ENCODE assay signal across 8 cellular contexts in the genomic region with DNA sequence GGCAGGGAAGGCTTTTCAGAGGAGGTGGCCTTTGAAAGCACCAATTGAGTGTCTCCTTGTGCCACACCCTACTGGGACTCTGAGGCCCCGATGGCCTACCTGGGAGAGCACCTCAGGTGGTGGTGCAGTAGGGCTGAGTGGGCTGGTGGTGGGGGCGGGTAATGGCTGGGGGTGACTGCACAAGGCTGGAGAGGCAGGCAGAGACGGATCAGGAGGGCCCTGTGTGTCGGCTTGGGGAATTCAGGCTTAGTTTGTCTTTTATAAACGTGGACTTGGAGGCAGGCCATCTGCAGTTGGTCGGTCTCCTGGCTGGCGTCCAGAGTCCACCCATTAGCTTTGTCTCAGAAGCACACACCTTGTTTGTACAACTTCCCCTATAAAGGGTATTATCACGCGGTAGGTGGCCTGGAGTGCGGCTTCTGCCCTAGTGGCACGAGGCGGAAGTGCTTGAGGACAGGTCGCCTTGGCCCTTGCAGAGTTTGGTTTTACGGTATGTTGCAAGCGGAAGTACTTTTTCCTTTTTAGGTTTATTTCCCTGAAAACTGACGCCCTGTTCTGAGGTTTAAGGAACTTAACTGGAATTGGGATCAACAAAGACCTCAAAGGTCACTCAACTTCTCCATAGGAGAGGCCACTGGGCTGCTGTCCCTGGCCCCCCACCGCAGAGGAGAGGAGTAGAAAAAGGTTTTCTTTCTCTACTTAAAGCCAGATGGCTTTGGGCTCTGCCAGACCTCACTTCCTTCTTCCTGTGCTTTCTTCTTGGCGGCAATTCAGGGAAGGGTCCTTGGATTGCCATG. TPM values are rescaled to one million over a fixed set of nuclear protein-coding genes. Genes with fewer than 3 reads are reported as not detected.
DNase-seq lines count a peak whose midpoint lies in the region; ATAC-seq lines count a peak whose summit lies in the region.

No MANE protein-coding gene starts in this region.

- no peaks in the 10 kb centered on the region for H3K9me3 Mint-ChIP-seq in activated T-helper 1 cell treated with anti-CD3 and anti-CD28 coated beads, Interleukin-12 subunit alpha, Interleukin-12 subunit beta, Interleukin-2, Interleukin-4 antibody, amounts not matched to agents 30 ng/mL and 10 ng/mL and 1 ng/mL, durations not matched to agents 14 hours and 24 hours and 36 hours

- peak overlapping the region; percentile 71 for H3K4me3 Mint-ChIP-seq in activated T-helper 1 cell treated with anti-CD3 and anti-CD28 coated beads, Interleukin-12 subunit alpha, Interleukin-12 subunit beta, Interleukin-2, Interleukin-4 antibody, amounts not matched to agents 30 ng/mL and 10 ng/mL and 1 ng/mL, durations not matched to agents 14 hours and 24 hours and 36 hours

- peaks cover 67% of the 10 kb centered on the region for H3K4me1 Mint-ChIP-seq in activated T-helper 1 cell treated with anti-CD3 and anti-CD28 coated beads, Interleukin-12 subunit alpha, Interleukin-12 subunit beta, Interleukin-2, Interleukin-4 antibody, amounts not matched to agents 30 ng/mL and 10 ng/mL and 1 ng/mL, durations not matched to agents 14 hours and 24 hours and 36 hours (ENCODE audit: low read depth)

- peaks cover 2% of the 10 kb centered on the region for H3K27me3 Mint-ChIP-seq in activated T-helper 1 cell treated with anti-CD3 and anti-CD28 coated beads, Interleukin-12 subunit alpha, Interleukin-12 subunit beta, Interleukin-2, Interleukin-4 antibody, amounts not matched to agents 30 ng/mL and 10 ng/mL and 1 ng/mL, durations not matched to agents 14 hours and 24 hours and 36 hours (ENCODE audit: insufficient read depth)

- peaks cover 10% of the 10 kb centered on the region for H3K36me3 Mint-ChIP-seq in activated T-helper 1 cell treated with anti-CD3 and anti-CD28 coated beads, Interleukin-12 subunit alpha, Interleukin-12 subunit beta, Interleukin-2, Interleukin-4 antibody, amounts not matched to agents 30 ng/mL and 10 ng/mL and 1 ng/mL, durations not matched to agents 14 hours and 24 hours and 36 hours (ENCODE audit: low read depth)

- intact Hi-C loops in activated T-helper 1 cell treated with anti-CD3 and anti-CD28 coated beads, Interleukin-12 subunit alpha, Interleukin-12 subunit beta, Interleukin-2, Interleukin-4 antibody, amounts not matched to agents 30 ng/mL and 10 ng/mL and 1 ng/mL, durations not matched to agents 14 hours and 24 hours and 36 hours (cut with micrococcal nuclease) = loop anchor here (1.0 to 2.0 kb wide), 5 partner anchors 8 to 69 kb away; partner anchors contain the start of gene TBC1D14

- peak; percentile 55 for ATAC-seq in HG03045 (IDR thresholded peaks at IDR 0.05; ENCODE audit: unreplicated experiment)

- in situ Hi-C loops in ACHN (cut with HindIII; ENCODE audit: low pct_ligation_motif_present, low pct_unique_long_range_greater_than_20kb, low sequenced_read_pairs) = no loop called here

- DNase-seq in SIG-M5 treated with dmso at 0.1 percent for 504 hours (lab: John Stamatoyannopoulos, UW; ENCODE audit: unreplicated experiment) (peak; percentile 39), SIG-M5 (lab: John Stamatoyannopoulos, UW) (no peak), NCI-H2196 treated with DMSO at 0.1 percent for 48 hours (lab: John Stamatoyannopoulos, UW; ENCODE audit: unreplicated experiment) (peak; percentile 89), glomerular visceral epithelial cell (ENCODE audit: extremely low spot score) (peak; percentile 61), pons (ENCODE audit: low spot score) (peak; percentile 64), ACHN (no peak)
- DNase-seq in activated T-helper 1 cell treated with anti-CD3 and anti-CD28 coated beads, Interleukin-12 subunit alpha, Interleukin-12 subunit beta, Interleukin-2, Interleukin-4 antibody, amounts not matched to agents 30 ng/mL and 10 ng/mL and 1 ng/mL, durations not matched to agents 14 hours and 24 hours and 36 hours (ENCODE audit: low spot score) = no peak

- H3K27ac Mint-ChIP-seq in activated T-helper 1 cell treated with anti-CD3 and anti-CD28 coated beads, Interleukin-12 subunit alpha, Interleukin-12 subunit beta, Interleukin-2, Interleukin-4 antibody, amounts not matched to agents 30 ng/mL and 10 ng/mL and 1 ng/mL, durations not matched to agents 14 hours and 24 hours and 36 hours = peak overlapping the region; percentile 88

RNA-seq across cellular contexts. Expression of gene TBC1D14, which starts 8.0 kb away (rescaled TPM):
- 58.1 and 59.7 TPM in 2 replicates for total RNA-seq in activated T-helper 1 cell treated with anti-CD3 and anti-CD28 coated beads, Interleukin-12 subunit alpha, Interleukin-12 subunit beta, Interleukin-2, Interleukin-4 antibody, amounts not matched to agents 30 ng/mL and 10 ng/mL and 1 ng/mL, durations not matched to agents 14 hours and 24 hours and 36 hours

Comparison
In these comparisons a context has a peak if more than half of its experiments do, and no peak if none do; other contexts are left out.
1. DNase-seq: peak in SIG-M5 treated with dmso at 0.1 percent for 504 hours (single experiment), NCI-H2196 treated with DMSO at 0.1 percent for 48 hours (single experiment), glomerular visceral epithelial cell (single experiment) and pons (single experiment); none in SIG-M5 (single experiment), activated T-helper 1 cell treated with anti-CD3 and anti-CD28 coated beads, Interleukin-12 subunit alpha, Interleukin-12 subunit beta, Interleukin-2, Interleukin-4 antibody, amounts not matched to agents 30 ng/mL and 10 ng/mL and 1 ng/mL, durations not matched to agents 14 hours and 24 hours and 36 hours (single experiment) and ACHN (single experiment).